13 cellular contexts compared by ENCODE assay signal in the genomic region with DNA sequence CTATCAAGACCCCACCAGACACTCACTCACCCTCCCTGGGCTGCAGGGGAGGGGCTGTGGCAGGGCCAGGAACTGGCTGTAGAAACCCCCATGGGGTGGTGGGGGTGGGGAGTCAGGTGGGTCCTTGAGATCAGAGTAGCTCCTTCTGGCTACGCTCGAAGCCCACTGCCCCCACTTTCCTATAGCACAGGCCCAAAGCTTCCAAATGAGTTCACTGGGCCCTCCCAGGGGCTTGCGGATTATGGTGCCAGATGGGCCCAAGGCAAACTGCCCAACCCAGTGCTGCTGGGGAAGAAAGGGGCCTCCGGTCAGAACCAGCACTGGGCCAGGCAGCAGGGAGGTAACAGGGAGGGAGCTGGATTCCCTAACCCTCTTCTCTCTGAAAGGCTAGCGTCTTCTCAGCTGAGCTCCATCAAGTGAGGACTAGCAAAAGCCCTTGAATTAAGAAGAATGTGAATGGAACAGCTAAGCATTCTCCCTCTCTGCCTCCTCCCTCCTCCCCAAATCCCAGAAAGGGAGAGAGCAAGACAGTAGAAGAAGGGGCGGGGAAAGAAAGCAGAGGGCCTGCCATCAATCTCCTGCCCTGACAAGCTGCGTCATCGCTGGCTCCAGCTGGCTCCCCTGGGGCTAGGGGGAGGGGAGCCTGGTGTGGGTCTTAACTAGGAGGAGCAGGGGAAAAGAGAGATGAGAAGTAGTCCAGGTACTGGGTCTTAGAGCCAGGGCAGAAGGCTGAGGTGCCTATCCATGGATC. TPM values are rescaled to one million over a fixed set of nuclear protein-coding genes. Genes with fewer than 3 reads are reported as not detected.
DNase-seq lines count a peak whose midpoint lies in the region; ATAC-seq and TF ChIP-seq lines count a peak whose summit lies in the region.
"Had no signal": no experiment of that assay in that cellular context is flagged by ENCODE, and none has a peak within 500 bp of the region (broad histone marks: within the 10 kb centered on the region; RNA-seq: fewer than 3 reads in every experiment).

No MANE protein-coding gene starts in this region.

- H3K27ac ChIP-seq in WERI-Rb-1, result peak overlapping the region; percentile 82
- H3K27ac ChIP-seq in left lung, result no peak overlapping the region

- no peak for TF ChIP-seq CTCF in WERI-Rb-1 (IDR thresholded peaks at IDR 0.05; ENCODE audit: low read depth, low read length)
- no peak for TF ChIP-seq CTCF in left lung (IDR thresholded peaks at IDR 0.05)

- intact Hi-C loops in left lung (cut with DNase I), result no loop called here

- no peaks in the 10 kb centered on the region for H3K4me1 ChIP-seq in left lung

- H3K4me3 ChIP-seq in WERI-Rb-1 (ENCODE audit: low read depth, low read length) (peak overlapping the region; percentile 22), left lung (no peak overlapping the region)

- H3K27me3 ChIP-seq in WERI-Rb-1 (ENCODE audit: insufficient read depth, low read depth, severe bottlenecking) (no peaks in the 10 kb centered on the region), left lung (peaks cover 0 to 11% of the 10 kb centered on the region in 2 donors)

- no peaks in the 10 kb centered on the region for H3K9me3 ChIP-seq in WERI-Rb-1 (ENCODE audit: severe bottlenecking)
- H3K9me3 ChIP-seq in left lung, result no peaks in the 10 kb centered on the region

- no peaks in the 10 kb centered on the region for H3K36me3 ChIP-seq in WERI-Rb-1
- H3K36me3 ChIP-seq in left lung, result no peaks in the 10 kb centered on the region

- DNase-seq in COLO668 (lab: John Stamatoyannopoulos, UW; ENCODE audit: unreplicated experiment) (peak; percentile 13), NCI-H1105 (lab: John Stamatoyannopoulos, UW) (peak; percentile 26), WERI-Rb-1 (peak; percentile 88), left lung (no peak)
- DNase-seq in activated naive CD4-positive, alpha-beta T cell treated with anti-CD3 and anti-CD28 coated beads, Interleukin-2, amount 50 U/mL, for 16 hours, result no peak
- DNase-seq: activated naive CD8-positive, alpha-beta T cell treated with anti-CD3 and anti-CD28 coated beads, Interleukin-2, amount 10 ng/mL, durations not matched to agents 7 days and 5 days; erythroblast; mammary epithelial cell; stimulated activated CD4-positive, alpha-beta T cell treated with anti-CD3 and anti-CD28 coated beads, Interleukin-15, amount 100 ng/mL, for 24 hours had no signal

- ATAC-seq in left lung (peak; percentile 15), HG02840 (IDR thresholded peaks at IDR 0.05; ENCODE audit: low FRiP score, unreplicated experiment) (no peak), GM21825 (IDR thresholded peaks at IDR 0.05; ENCODE audit: unreplicated experiment) (no peak), GM21717 (IDR thresholded peaks at IDR 0.05; ENCODE audit: unreplicated experiment) (no peak)
- ATAC-seq: HCT116 had no signal

RNA-seq across cellular contexts. Expression of gene FRMPD3, which starts 34.7 kb away (rescaled TPM):
- total RNA-seq in left lung, result under 1 TPM; 0.32 to 0.39 TPM

Comparison
In these comparisons a context has a peak if more than half of its experiments do, and no peak if none do; other contexts are left out.
1. DNase-seq: peak in COLO668 (single experiment), NCI-H1105 (single experiment) and WERI-Rb-1 (single experiment); none in left lung (0 of 2) and activated naive CD4-positive, alpha-beta T cell treated with anti-CD3 and anti-CD28 coated beads, Interleukin-2, amount 50 U/mL, for 16 hours (single experiment).